ENCODE assay signal across 17 cellular contexts in the genomic region with DNA sequence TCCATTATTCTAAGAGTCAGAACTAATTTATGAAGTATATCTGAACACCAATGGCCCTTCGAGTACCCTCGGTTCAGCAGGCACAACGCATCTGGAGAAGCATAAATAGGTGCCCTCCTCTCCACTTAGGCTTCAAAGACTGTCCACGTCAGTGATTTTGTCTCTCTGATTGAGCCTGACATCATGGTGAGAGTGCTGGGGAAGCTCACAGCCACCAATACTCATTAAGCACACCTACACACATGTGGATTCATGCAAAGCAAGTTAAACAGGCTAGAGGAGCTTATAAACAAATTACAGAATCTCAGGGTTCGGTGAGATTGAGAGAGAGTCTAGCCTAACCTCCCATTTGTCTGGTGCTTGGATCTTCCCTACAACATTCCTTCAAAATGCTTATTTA. TPM values are rescaled to one million over a fixed set of nuclear protein-coding genes. Genes with fewer than 3 reads are reported as not detected.
DNase-seq lines count a peak whose midpoint lies in the region; ATAC-seq and TF ChIP-seq lines count a peak whose summit lies in the region.
"Had no signal": no experiment of that assay in that cellular context is flagged by ENCODE, and none has a peak within 500 bp of the region (broad histone marks: within the 10 kb centered on the region; RNA-seq: fewer than 3 reads in every experiment).

No MANE protein-coding gene starts in this region.

- H3K4me1 Mint-ChIP-seq in activated T-cell treated with anti-CD3 and anti-CD28 coated beads, Interleukin-2, amount 50 U/mL, for 72 hours (ENCODE audit: low read depth), result peaks cover 43% of the 10 kb centered on the region
- peaks cover 9 to 17% (median 12%) of the 10 kb centered on the region in 3 donors for H3K4me1 Mint-ChIP-seq in CD8-positive, alpha-beta memory T cell

- peaks cover 72% of the 10 kb centered on the region for H3K79me2 ChIP-seq in PC-9 (ENCODE audit: low read depth)

- CTCF ChIA-PET in PC-9 (lab: Charles Lee), result no interaction called here
- CTCF ChIA-PET in CD8-positive, alpha-beta memory T cell (lab: Charles Lee), result no interaction called here

- peaks cover 23% of the 10 kb centered on the region for H3K36me3 ChIP-seq in PC-9 (ENCODE audit: low read depth)
- H3K36me3 ChIP-seq in esophagus squamous epithelium, result no peaks in the 10 kb centered on the region
- H3K36me3 ChIP-seq in brain microvascular endothelial cell (replicated peaks), result no peaks in the 10 kb centered on the region
- H3K36me3 ChIP-seq in CD8-positive, alpha-beta memory T cell (ENCODE audit: insufficient read depth, low read length), result no peaks in the 10 kb centered on the region
- H3K36me3 ChIP-seq: colonic mucosa had no signal

- peaks cover 4% of the 10 kb centered on the region; the same call in 1 of the 2 replicates for H3F3A ChIP-seq in PC-9 (ENCODE audit: insufficient read depth, low read depth)

- in situ Hi-C loops in brain microvascular endothelial cell (cut with HindIII; ENCODE audit: low pct_ligation_motif_present, low sequenced_read_pairs), result no loop called here

- peak overlapping the region; percentile 93 for H3K4me2 ChIP-seq in PC-9

- no peak for TF ChIP-seq POLR2A in esophagus squamous epithelium (IDR thresholded peaks at IDR 0.05)

- peak in 1 of 2 donors; percentile 17 for DNase-seq in activated T-cell treated with anti-CD3 and anti-CD28 coated beads, Interleukin-2, amount 50 U/mL, for 72 hours
- DNase-seq in activated T-cell treated with anti-CD3 and anti-CD28 coated beads, Interleukin-2, amount 50 U/mL, for 48 hours, result no peak
- DNase-seq in PC-9 (no peak), esophagus squamous epithelium (lab: John Stamatoyannopoulos, UW) (no peak), brain microvascular endothelial cell (no peak), SHP77 (lab: John Stamatoyannopoulos, UW) (no peak)
- no peak for DNase-seq in CD8-positive, alpha-beta memory T cell
- DNase-seq: activated CD4-positive, alpha-beta T cell treated with anti-CD3 and anti-CD28 coated beads for 48 hours; colonic mucosa; GF-D8; left colon; NCI-H2081 treated with DMSO at 0.1 percent for 48 hours; Right ventricle myocardium superior; stimulated activated CD4-positive, alpha-beta T cell treated with anti-CD3 and anti-CD28 coated beads, Interleukin-12 subunit alpha, Interleukin-12 subunit beta, amount 100 ng/mL, for 4 hours; T-helper 9 cell had no signal

- H3K4me1 ChIP-seq in PC-9 (replicated peaks; ENCODE audit: insufficient read depth) (peaks cover 39% of the 10 kb centered on the region), esophagus squamous epithelium (peaks cover 0 to 53% (median 4%) of the 10 kb centered on the region in 3 donors)
- peaks cover 7% of the 10 kb centered on the region for H3K4me1 ChIP-seq in CD8-positive, alpha-beta memory T cell (ENCODE audit: insufficient read depth, low read length)
- H3K4me1 ChIP-seq: colonic mucosa had no signal

- H3K9me3 ChIP-seq in PC-9 (ENCODE audit: insufficient read depth, low read depth) (no peaks in the 10 kb centered on the region; the same call in 1 of the 2 replicates), esophagus squamous epithelium (no peaks in the 10 kb centered on the region)
- no peaks in the 10 kb centered on the region for H3K9me3 ChIP-seq in CD8-positive, alpha-beta memory T cell (ENCODE audit: low read length)
- H3K9me3 ChIP-seq: colonic mucosa had no signal

- H3K27ac Mint-ChIP-seq in activated T-cell treated with anti-CD3 and anti-CD28 coated beads, Interleukin-2, amount 50 U/mL, for 72 hours, result peak overlapping the region; percentile 7
- H3K27ac Mint-ChIP-seq in CD8-positive, alpha-beta memory T cell, result no peak overlapping the region

- H3K36me3 Mint-ChIP-seq in activated T-cell treated with anti-CD3 and anti-CD28 coated beads, Interleukin-2, amount 50 U/mL, for 72 hours (ENCODE audit: insufficient read depth in 2 of 2), result no peaks in the 10 kb centered on the region
- H3K36me3 Mint-ChIP-seq in CD8-positive, alpha-beta memory T cell, result peaks cover 0 to 4% (median 0%) of the 10 kb centered on the region in 3 donors

- intact Hi-C loops in PC-9 (cut with micrococcal nuclease; ENCODE audit: unreplicated experiment) (loop anchor here (1.0 kb wide), 1 partner anchor 86 kb away; no protein-coding TSS in a partner anchor), esophagus squamous epithelium (cut with DNase I) (no loop called here)

- TF ChIP-seq CTCF in PC-9 (conservative IDR thresholded peaks at IDR 0.05) (no peak), esophagus squamous epithelium (IDR thresholded peaks at IDR 0.05) (no peak), brain microvascular endothelial cell (IDR thresholded peaks at IDR 0.05; ENCODE audit: low read depth, low read length, missing control alignments) (no peak)

- 72 to 75% methylated on average over 4 to 5 of the region's 5 CpGs for WGBS in esophagus squamous epithelium, 2 donors

- peak overlapping the region; percentile 15 to 87 for H3K4me3 Mint-ChIP-seq in activated T-cell treated with anti-CD3 and anti-CD28 coated beads, Interleukin-2, amount 50 U/mL, for 72 hours
- no peak overlapping the region for H3K4me3 Mint-ChIP-seq in CD8-positive, alpha-beta memory T cell

- H3K4me3 ChIP-seq in PC-9 (peak overlapping the region; percentile 85; the same call in 1 of the 2 replicates), esophagus squamous epithelium (peak overlapping the region in 3 of 4 donors; percentile 13 to 81 (median 18)), skin epidermis (peak overlapping the region in 6 of 7 experiments; percentile 6 to 68 (median 43)), brain microvascular endothelial cell (ENCODE audit: low read depth, low read length) (no peak overlapping the region)
- H3K4me3 ChIP-seq in CD8-positive, alpha-beta memory T cell (ENCODE audit: low read length), result no peak overlapping the region
- H3K4me3 ChIP-seq: colonic mucosa had no signal

- no peaks in the 10 kb centered on the region for H4K20me1 ChIP-seq in PC-9 (ENCODE audit: insufficient read depth)

- peak; percentile 25 to 37 for ATAC-seq in activated T-cell treated with anti-CD3 and anti-CD28 coated beads, Interleukin-2, amount 50 U/mL, for 72 hours (replicated peaks in 1 of 2)
- ATAC-seq: HCT116, left colon had no signal

- POLR2A ChIA-PET in PC-9 (lab: Charles Lee; ENCODE audit: unreplicated experiment), result interaction anchor here (0.6 to 0.7 kb wide), 2 partner anchors 56 to 310 kb away, joined by 3 to 6 read pairs; no protein-coding TSS in a partner anchor
- POLR2A ChIA-PET in CD8-positive, alpha-beta memory T cell (lab: Charles Lee), result no interaction called here

- H3K9me2 ChIP-seq in PC-9 (ENCODE audit: insufficient read depth), result no peaks in the 10 kb centered on the region

- H3K9me3 Mint-ChIP-seq in activated T-cell treated with anti-CD3 and anti-CD28 coated beads, Interleukin-2, amount 50 U/mL, for 72 hours, result no peaks in the 10 kb centered on the region
- no peaks in the 10 kb centered on the region for H3K9me3 Mint-ChIP-seq in CD8-positive, alpha-beta memory T cell

- no TSS peak for BruUV-seq in PC-9 (replicated peaks; lab: Mats Ljungman, UMichigan)

- H2AFZ ChIP-seq in PC-9, result no peak overlapping the region

- H3K27me3 ChIP-seq in PC-9 (ENCODE audit: insufficient read depth, low read depth) (no peaks in the 10 kb centered on the region), esophagus squamous epithelium (peaks cover 0 to 3% (median 0%) of the 10 kb centered on the region in 4 donors), brain microvascular endothelial cell (replicated peaks) (no peaks in the 10 kb centered on the region)
- H3K27me3 ChIP-seq in CD8-positive, alpha-beta memory T cell (ENCODE audit: insufficient read depth, low read length, poor library complexity, severe bottlenecking), result peaks cover 11% of the 10 kb centered on the region
- H3K27me3 ChIP-seq: colonic mucosa had no signal

- no peak overlapping the region for H3K27ac ChIP-seq in PC-9
- H3K27ac ChIP-seq in esophagus squamous epithelium, result peak overlapping the region; percentile 23 to 90 (median 58)
- peak overlapping the region in 15 of 21 experiments; percentile 10 to 93 (median 67) for H3K27ac ChIP-seq in skin epidermis
- H3K27ac ChIP-seq in brain microvascular endothelial cell, result no peak overlapping the region
- no peak overlapping the region for H3K27ac ChIP-seq in CD8-positive, alpha-beta memory T cell (ENCODE audit: low read depth, low read length)
- H3K27ac ChIP-seq: colonic mucosa had no signal

- peaks cover 43% of the 10 kb centered on the region for H3K27me3 Mint-ChIP-seq in activated T-cell treated with anti-CD3 and anti-CD28 coated beads, Interleukin-2, amount 50 U/mL, for 72 hours (ENCODE audit: low read depth)
- peaks cover 17 to 52% of the 10 kb centered on the region in 2 donors for H3K27me3 Mint-ChIP-seq in CD8-positive, alpha-beta memory T cell

RNA-seq across cellular contexts. Expression of a gene that starts 3.6 kb away (rescaled TPM):
- 10 to 100 TPM in 1 of 2 donors, 1 to 10 TPM in 1; 1.6 to 12.3 TPM for total RNA-seq in activated T-cell treated with anti-CD3 and anti-CD28 coated beads, Interleukin-2, amount 50 U/mL, for 72 hours
- total RNA-seq in PC-9 (2021), result 25.9 and 27.1 TPM in 2 replicates
- total RNA-seq in esophagus squamous epithelium, result 10 to 100 TPM; 34.8 to 59.6 (median 45.4) TPM
- under 1 TPM in 1 of 2 experiments, not detected in 1; 0.09 TPM for total RNA-seq in CD8-positive, alpha-beta memory T cell
- polyA plus RNA-seq in CD8-positive, alpha-beta memory T cell, result not detected
- total RNA-seq: Right ventricle myocardium superior had no signal

Comparison
In these comparisons a context has a peak if more than half of its experiments do, and no peak if none do; other contexts are left out.
1. H3K4me3 Mint-ChIP-seq: peak in activated T-cell treated with anti-CD3 and anti-CD28 coated beads, Interleukin-2, amount 50 U/mL, for 72 hours (2 of 2); none in CD8-positive, alpha-beta memory T cell (0 of 7).
2. H3K27ac ChIP-seq: peak in esophagus squamous epithelium (4 of 4) and skin epidermis (15 of 21); none in PC-9 (single experiment), brain microvascular endothelial cell (single experiment) and CD8-positive, alpha-beta memory T cell (single experiment).
3. H3K4me3 ChIP-seq: peak in PC-9 (single experiment), esophagus squamous epithelium (3 of 4) and skin epidermis (6 of 7); none in brain microvascular endothelial cell (single experiment) and CD8-positive, alpha-beta memory T cell (single experiment).